In the genomic region with DNA sequence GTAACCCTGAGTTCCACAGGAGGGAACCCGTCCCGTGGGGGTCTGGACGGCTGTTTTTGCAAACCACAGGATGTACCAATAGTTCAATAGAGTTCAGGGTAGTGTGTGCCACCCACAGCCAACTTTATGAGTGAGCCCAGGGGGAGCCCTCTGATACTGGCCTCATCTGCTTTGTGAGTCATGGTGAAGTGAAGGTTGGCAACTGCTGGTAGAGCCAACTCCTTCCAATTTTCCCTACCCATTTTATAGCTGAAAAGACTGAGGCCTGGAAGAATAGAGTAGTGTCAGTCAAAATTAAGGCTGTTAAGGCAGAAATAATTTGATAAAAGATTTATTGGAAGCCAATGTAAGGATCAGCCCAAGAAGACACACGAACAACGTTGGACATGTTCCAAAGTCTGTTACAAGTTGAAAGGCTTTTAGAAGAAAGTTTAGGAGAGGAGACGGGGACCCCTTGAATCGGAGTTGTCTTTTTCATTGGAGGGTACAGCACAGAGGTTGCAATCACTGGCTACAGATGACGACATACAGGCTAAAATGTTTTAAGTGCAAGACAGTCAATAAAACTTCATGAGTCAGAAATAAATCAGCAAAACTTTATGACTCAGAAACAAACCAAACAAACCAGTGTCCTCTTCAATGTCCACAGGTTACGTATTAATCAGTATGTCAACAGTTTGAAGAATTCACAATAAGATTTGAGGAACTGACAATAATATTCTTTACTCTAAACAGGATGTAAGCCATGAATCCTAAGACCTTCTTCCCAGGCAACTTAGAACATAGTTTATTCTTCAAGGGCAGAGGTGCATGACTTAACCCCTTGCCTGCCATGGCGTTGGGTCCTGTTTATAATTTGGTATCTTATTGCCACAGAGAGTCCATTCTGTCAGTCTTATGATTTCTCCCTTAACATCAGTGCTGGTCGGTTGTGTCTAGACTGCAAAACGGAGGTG, we compare ENCODE assay signal across 1 cellular context.
TF ChIP-seq lines count a peak whose summit lies in the region.

No MANE protein-coding gene starts in this region.

TF ChIP-seq in HepG2, 621 proteins besides CTCF, POLR2A, EP300 and RAD21 (continued from another document and continues in another):
- TF ChIP-seq, protein P1, sequence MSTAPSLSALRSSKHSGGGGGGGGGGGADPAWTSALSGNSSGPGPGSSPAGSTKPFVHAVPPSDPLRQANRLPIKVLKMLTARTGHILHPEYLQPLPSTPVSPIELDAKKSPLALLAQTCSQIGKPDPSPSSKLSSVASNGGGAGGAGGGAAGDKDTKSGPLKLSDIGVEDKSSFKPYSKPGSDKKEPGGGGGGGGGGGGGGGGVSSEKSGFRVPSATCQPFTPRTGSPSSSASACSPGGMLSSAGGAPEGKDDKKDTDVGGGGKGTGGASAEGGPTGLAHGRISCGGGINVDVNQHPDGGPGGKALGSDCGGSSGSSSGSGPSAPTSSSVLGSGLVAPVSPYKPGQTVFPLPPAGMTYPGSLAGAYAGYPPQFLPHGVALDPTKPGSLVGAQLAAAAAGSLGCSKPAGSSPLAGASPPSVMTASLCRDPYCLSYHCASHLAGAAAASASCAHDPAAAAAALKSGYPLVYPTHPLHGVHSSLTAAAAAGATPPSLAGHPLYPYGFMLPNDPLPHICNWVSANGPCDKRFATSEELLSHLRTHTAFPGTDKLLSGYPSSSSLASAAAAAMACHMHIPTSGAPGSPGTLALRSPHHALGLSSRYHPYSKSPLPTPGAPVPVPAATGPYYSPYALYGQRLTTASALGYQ (CRISPR knock-in tag; IDR thresholded peaks at IDR 0.05), result no peak
- TF ChIP-seq SOX5 (CRISPR knock-in tag; IDR thresholded peaks at IDR 0.05; ENCODE audit: borderline replicate concordance) (peak; percentile 94), ISL2 (CRISPR knock-in tag; IDR thresholded peaks at IDR 0.05) (peak; percentile 41; the same call in 1 of the 2 replicates), CEBPB (IDR thresholded peaks at IDR 0.05; ENCODE audit: borderline replicate concordance, low read depth, low read length) (peak; percentile 89), MAFK (conservative IDR thresholded peaks at IDR 0.05 in 1 of 2, IDR thresholded peaks at IDR 0.05 in 1 of 2; ENCODE audit: low read length in 2 of 2) (peak; percentile 60 to 80), ZNF484 (CRISPR knock-in tag; IDR thresholded peaks at IDR 0.05; ENCODE audit: borderline replicate concordance, low read depth) (no peak), ZNF891 (CRISPR knock-in tag; IDR thresholded peaks at IDR 0.05) (no peak), ZNF138 (CRISPR knock-in tag; IDR thresholded peaks at IDR 0.05; ENCODE audit: low read depth) (no peak), ARID2 (CRISPR knock-in tag; IDR thresholded peaks at IDR 0.05; ENCODE audit: borderline replicate concordance) (no peak), XRCC5 (optimal IDR thresholded peaks at IDR 0.05; ENCODE audit: low read length) (no peak), MTA1 (CRISPR knock-in tag; IDR thresholded peaks at IDR 0.05; ENCODE audit: borderline replicate concordance) (no peak), TCF7 (IDR thresholded peaks at IDR 0.05; ENCODE audit: low read depth) (no peak), FIP1L1 (IDR thresholded peaks at IDR 0.05; ENCODE audit: borderline replicate concordance, insufficient read depth, low read depth, low read length) (no peak), GATAD1 (CRISPR knock-in tag; IDR thresholded peaks at IDR 0.05) (peak; percentile 47; the same call in 1 of the 2 replicates), CAMTA2 (CRISPR knock-in tag; IDR thresholded peaks at IDR 0.05; ENCODE audit: borderline replicate concordance) (no peak), ELF3 (CRISPR knock-in tag; IDR thresholded peaks at IDR 0.05) (peak; percentile 90), ZNF446 (CRISPR knock-in tag; IDR thresholded peaks at IDR 0.05) (no peak), JUND (CRISPR knock-in tag; IDR thresholded peaks at IDR 0.05) (peak; percentile 68), ZNF263 (CRISPR knock-in tag; IDR thresholded peaks at IDR 0.05) (no peak), CREB1 (IDR thresholded peaks at IDR 0.05) (peak; percentile 90), CREB1 (CRISPR knock-in tag; IDR thresholded peaks at IDR 0.05) (peak; percentile 74), SIX4 (CRISPR knock-in tag; IDR thresholded peaks at IDR 0.05) (0 out of 2 replicates have a peak, but pooled peaks have one; percentile 15), ZSCAN25 (CRISPR knock-in tag; IDR thresholded peaks at IDR 0.05) (no peak), KDM2A (CRISPR knock-in tag; IDR thresholded peaks at IDR 0.05; ENCODE audit: borderline replicate concordance, low read depth) (no peak), ADNP (CRISPR knock-in tag; IDR thresholded peaks at IDR 0.05) (no peak), ZNF788 (CRISPR knock-in tag; IDR thresholded peaks at IDR 0.05; ENCODE audit: borderline replicate concordance) (no peak), ZNF776 (CRISPR knock-in tag; IDR thresholded peaks at IDR 0.05) (no peak), ZNF292 (CRISPR knock-in tag; IDR thresholded peaks at IDR 0.05; ENCODE audit: borderline replicate concordance, low read depth) (no peak), HOXA5 (CRISPR knock-in tag; IDR thresholded peaks at IDR 0.05) (no peak), KLF11 (CRISPR knock-in tag; IDR thresholded peaks at IDR 0.05) (no peak), AGO1 (IDR thresholded peaks at IDR 0.05; ENCODE audit: low read depth, low read length, poor library complexity, severe bottlenecking) (no peak), NRL (CRISPR knock-in tag; IDR thresholded peaks at IDR 0.05; ENCODE audit: borderline replicate concordance) (no peak), MED1 (CRISPR knock-in tag; IDR thresholded peaks at IDR 0.05) (peak; percentile 61)
- TF ChIP-seq, protein P2, sequence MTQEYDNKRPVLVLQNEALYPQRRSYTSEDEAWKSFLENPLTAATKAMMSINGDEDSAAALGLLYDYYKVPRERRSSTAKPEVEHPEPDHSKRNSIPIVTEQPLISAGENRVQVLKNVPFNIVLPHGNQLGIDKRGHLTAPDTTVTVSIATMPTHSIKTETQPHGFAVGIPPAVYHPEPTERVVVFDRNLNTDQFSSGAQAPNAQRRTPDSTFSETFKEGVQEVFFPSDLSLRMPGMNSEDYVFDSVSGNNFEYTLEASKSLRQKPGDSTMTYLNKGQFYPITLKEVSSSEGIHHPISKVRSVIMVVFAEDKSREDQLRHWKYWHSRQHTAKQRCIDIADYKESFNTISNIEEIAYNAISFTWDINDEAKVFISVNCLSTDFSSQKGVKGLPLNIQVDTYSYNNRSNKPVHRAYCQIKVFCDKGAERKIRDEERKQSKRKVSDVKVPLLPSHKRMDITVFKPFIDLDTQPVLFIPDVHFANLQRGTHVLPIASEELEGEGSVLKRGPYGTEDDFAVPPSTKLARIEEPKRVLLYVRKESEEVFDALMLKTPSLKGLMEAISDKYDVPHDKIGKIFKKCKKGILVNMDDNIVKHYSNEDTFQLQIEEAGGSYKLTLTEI (CRISPR knock-in tag; conservative IDR thresholded peaks at IDR 0.05), result no peak
- TF ChIP-seq, protein P3, sequence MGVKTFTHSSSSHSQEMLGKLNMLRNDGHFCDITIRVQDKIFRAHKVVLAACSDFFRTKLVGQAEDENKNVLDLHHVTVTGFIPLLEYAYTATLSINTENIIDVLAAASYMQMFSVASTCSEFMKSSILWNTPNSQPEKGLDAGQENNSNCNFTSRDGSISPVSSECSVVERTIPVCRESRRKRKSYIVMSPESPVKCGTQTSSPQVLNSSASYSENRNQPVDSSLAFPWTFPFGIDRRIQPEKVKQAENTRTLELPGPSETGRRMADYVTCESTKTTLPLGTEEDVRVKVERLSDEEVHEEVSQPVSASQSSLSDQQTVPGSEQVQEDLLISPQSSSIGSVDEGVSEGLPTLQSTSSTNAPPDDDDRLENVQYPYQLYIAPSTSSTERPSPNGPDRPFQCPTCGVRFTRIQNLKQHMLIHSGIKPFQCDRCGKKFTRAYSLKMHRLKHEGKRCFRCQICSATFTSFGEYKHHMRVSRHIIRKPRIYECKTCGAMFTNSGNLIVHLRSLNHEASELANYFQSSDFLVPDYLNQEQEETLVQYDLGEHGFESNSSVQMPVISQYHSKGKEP (CRISPR knock-in tag; IDR thresholded peaks at IDR 0.05), result no peak
- TF ChIP-seq, protein P4, sequence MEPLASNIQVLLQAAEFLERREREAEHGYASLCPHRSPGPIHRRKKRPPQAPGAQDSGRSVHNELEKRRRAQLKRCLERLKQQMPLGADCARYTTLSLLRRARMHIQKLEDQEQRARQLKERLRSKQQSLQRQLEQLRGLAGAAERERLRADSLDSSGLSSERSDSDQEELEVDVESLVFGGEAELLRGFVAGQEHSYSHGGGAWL (CRISPR knock-in tag; IDR thresholded peaks at IDR 0.05), result no peak
- TF ChIP-seq, protein P5, sequence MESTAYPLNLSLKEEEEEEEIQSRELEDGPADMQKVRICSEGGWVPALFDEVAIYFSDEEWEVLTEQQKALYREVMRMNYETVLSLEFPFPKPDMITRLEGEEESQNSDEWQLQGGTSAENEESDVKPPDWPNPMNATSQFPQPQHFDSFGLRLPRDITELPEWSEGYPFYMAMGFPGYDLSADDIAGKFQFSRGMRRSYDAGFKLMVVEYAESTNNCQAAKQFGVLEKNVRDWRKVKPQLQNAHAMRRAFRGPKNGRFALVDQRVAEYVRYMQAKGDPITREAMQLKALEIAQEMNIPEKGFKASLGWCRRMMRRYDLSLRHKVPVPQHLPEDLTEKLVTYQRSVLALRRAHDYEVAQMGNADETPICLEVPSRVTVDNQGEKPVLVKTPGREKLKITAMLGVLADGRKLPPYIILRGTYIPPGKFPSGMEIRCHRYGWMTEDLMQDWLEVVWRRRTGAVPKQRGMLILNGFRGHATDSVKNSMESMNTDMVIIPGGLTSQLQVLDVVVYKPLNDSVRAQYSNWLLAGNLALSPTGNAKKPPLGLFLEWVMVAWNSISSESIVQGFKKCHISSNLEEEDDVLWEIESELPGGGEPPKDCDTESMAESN (CRISPR knock-in tag; conservative IDR thresholded peaks at IDR 0.05), result no peak
- TF ChIP-seq, protein P6, sequence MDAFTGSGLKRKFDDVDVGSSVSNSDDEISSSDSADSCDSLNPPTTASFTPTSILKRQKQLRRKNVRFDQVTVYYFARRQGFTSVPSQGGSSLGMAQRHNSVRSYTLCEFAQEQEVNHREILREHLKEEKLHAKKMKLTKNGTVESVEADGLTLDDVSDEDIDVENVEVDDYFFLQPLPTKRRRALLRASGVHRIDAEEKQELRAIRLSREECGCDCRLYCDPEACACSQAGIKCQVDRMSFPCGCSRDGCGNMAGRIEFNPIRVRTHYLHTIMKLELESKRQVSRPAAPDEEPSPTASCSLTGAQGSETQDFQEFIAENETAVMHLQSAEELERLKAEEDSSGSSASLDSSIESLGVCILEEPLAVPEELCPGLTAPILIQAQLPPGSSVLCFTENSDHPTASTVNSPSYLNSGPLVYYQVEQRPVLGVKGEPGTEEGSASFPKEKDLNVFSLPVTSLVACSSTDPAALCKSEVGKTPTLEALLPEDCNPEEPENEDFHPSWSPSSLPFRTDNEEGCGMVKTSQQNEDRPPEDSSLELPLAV (CRISPR knock-in tag; conservative IDR thresholded peaks at IDR 0.05; ENCODE audit: low read depth), result no peak
- TF ChIP-seq, protein P7, sequence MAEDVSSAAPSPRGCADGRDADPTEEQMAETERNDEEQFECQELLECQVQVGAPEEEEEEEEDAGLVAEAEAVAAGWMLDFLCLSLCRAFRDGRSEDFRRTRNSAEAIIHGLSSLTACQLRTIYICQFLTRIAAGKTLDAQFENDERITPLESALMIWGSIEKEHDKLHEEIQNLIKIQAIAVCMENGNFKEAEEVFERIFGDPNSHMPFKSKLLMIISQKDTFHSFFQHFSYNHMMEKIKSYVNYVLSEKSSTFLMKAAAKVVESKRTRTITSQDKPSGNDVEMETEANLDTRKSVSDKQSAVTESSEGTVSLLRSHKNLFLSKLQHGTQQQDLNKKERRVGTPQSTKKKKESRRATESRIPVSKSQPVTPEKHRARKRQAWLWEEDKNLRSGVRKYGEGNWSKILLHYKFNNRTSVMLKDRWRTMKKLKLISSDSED (CRISPR knock-in tag; IDR thresholded peaks at IDR 0.05), result no peak
- TF ChIP-seq, protein P8, sequence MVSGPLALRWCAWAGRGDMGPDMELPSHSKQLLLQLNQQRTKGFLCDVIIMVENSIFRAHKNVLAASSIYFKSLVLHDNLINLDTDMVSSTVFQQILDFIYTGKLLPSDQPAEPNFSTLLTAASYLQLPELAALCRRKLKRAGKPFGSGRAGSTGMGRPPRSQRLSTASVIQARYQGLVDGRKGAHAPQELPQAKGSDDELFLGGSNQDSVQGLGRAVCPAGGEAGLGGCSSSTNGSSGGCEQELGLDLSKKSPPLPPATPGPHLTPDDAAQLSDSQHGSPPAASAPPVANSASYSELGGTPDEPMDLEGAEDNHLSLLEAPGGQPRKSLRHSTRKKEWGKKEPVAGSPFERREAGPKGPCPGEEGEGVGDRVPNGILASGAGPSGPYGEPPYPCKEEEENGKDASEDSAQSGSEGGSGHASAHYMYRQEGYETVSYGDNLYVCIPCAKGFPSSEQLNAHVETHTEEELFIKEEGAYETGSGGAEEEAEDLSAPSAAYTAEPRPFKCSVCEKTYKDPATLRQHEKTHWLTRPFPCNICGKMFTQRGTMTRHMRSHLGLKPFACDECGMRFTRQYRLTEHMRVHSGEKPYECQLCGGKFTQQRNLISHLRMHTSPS (CRISPR knock-in tag; IDR thresholded peaks at IDR 0.05; ENCODE audit: low read depth), result no peak
- TF ChIP-seq, protein P9, sequence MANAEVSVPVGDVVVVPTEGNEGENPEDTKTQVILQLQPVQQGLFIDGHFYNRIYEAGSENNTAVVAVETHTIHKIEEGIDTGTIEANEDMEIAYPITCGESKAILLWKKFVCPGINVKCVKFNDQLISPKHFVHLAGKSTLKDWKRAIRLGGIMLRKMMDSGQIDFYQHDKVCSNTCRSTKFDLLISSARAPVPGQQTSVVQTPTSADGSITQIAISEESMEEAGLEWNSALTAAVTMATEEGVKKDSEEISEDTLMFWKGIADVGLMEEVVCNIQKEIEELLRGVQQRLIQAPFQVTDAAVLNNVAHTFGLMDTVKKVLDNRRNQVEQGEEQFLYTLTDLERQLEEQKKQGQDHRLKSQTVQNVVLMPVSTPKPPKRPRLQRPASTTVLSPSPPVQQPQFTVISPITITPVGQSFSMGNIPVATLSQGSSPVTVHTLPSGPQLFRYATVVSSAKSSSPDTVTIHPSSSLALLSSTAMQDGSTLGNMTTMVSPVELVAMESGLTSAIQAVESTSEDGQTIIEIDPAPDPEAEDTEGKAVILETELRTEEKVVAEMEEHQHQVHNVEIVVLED (CRISPR knock-in tag; IDR thresholded peaks at IDR 0.05; ENCODE audit: borderline replicate concordance), result no peak
- TF ChIP-seq, protein P10, sequence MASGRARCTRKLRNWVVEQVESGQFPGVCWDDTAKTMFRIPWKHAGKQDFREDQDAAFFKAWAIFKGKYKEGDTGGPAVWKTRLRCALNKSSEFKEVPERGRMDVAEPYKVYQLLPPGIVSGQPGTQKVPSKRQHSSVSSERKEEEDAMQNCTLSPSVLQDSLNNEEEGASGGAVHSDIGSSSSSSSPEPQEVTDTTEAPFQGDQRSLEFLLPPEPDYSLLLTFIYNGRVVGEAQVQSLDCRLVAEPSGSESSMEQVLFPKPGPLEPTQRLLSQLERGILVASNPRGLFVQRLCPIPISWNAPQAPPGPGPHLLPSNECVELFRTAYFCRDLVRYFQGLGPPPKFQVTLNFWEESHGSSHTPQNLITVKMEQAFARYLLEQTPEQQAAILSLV (CRISPR knock-in tag; IDR thresholded peaks at IDR 0.05; ENCODE audit: borderline replicate concordance), result no peak; the same call in 1 of the 2 replicates
- TF ChIP-seq, protein P11, sequence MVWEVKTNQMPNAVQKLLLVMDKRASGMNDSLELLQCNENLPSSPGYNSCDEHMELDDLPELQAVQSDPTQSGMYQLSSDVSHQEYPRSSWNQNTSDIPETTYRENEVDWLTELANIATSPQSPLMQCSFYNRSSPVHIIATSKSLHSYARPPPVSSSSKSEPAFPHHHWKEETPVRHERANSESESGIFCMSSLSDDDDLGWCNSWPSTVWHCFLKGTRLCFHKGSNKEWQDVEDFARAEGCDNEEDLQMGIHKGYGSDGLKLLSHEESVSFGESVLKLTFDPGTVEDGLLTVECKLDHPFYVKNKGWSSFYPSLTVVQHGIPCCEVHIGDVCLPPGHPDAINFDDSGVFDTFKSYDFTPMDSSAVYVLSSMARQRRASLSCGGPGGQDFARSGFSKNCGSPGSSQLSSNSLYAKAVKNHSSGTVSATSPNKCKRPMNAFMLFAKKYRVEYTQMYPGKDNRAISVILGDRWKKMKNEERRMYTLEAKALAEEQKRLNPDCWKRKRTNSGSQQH (CRISPR knock-in tag; IDR thresholded peaks at IDR 0.05; ENCODE audit: low read depth), result no peak
